8 cellular contexts compared by ENCODE assay signal in the genomic region with DNA sequence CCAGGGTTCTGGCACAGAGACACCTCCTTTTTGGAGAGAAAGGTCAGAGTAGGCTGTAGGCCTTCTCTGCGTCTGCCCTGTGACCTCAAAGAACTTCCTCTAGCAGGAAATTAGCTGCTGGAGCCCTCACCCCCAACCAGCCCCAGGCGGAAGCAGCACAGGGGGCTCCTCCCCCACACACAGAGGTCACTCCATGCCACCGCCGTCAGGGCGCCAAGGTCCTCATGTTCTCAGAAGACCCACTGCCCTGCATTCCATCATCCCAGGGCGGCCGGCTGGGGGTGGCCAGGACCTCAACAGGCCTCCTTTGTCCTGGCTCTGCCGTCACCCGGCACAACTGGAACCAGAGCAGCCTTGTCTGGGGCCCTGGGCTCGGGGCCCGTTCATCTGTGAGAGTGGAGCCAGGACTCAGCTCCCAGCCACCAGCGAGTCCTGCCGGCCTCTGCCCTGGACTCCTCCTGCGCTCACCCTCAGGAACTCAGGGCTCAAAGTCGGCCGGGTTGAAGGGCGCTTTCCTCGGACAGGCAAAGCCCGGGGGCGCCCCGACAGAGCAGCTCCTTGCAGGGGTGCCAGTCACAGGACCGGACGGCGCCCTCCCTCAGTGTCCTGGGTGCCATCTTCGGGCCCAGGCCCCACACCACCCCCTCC. TPM values are rescaled to one million over a fixed set of nuclear protein-coding genes. Genes with fewer than 3 reads are reported as not detected.
DNase-seq lines count a peak whose midpoint lies in the region; ATAC-seq and TF ChIP-seq lines count a peak whose summit lies in the region.

No MANE protein-coding gene starts in this region.

- H3K27me3 Mint-ChIP-seq in stimulated activated naive CD8-positive, alpha-beta T cell treated with anti-CD3 and anti-CD28 coated beads, Interleukin-15, amount 100 ng/mL, for 72 hours, result no peaks in the 10 kb centered on the region

- no peak for TF ChIP-seq CTCF in VCaP (conservative IDR thresholded peaks at IDR 0.05)
- TF ChIP-seq CTCF in dorsolateral prefrontal cortex (IDR thresholded peaks at IDR 0.05 in 54 of 56, conservative IDR thresholded peaks at IDR 0.05 in 2 of 56; ENCODE audit: low read depth in 1 of 56, partially characterized antibody in 56 of 56), result peak in 9 of 56 donors; percentile 7 to 37 (median 15)

- peak overlapping the region; percentile 92 to 96 for H3K4me3 Mint-ChIP-seq in stimulated activated naive CD8-positive, alpha-beta T cell treated with anti-CD3 and anti-CD28 coated beads, Interleukin-15, amount 100 ng/mL, for 72 hours

- ATAC-seq in stimulated activated naive CD8-positive, alpha-beta T cell treated with anti-CD3 and anti-CD28 coated beads, Interleukin-15, amount 100 ng/mL, for 72 hours, result peak; percentile 41

- H3K4me3 ChIP-seq in dorsolateral prefrontal cortex, result peak overlapping the region; percentile 39 to 94 (median 79)

- H3K27me3 ChIP-seq in dorsolateral prefrontal cortex, result peaks cover 0 to 17% (median 0%) of the 10 kb centered on the region in 45 donors

- peak overlapping the region; percentile 86 to 91 for H3K27ac Mint-ChIP-seq in stimulated activated naive CD8-positive, alpha-beta T cell treated with anti-CD3 and anti-CD28 coated beads, Interleukin-15, amount 100 ng/mL, for 72 hours

- intact Hi-C loops in dorsolateral prefrontal cortex (cut with DNase I), result loop anchor here in 1 of 2 donors (5.0 kb wide), 1 partner anchor 45 kb away; no protein-coding TSS in a partner anchor

- DNase-seq in NK-92 treated with Interleukin-12 subunit alpha and Interleukin-12 subunit beta, amount 100 ng/mL, for 24 hours (lab: John Stamatoyannopoulos, UW), result peak; percentile 75
- DNase-seq in NK-92 (lab: John Stamatoyannopoulos, UW; ENCODE audit: unreplicated experiment) (no peak), dorsolateral prefrontal cortex (peak in 9 of 10 donors; percentile 82 to 94 (median 89)), medulla oblongata (ENCODE audit: extremely low spot score) (peak; percentile 95), NCI-H1436 treated with DMSO at 0.1 percent for 48 hours (lab: John Stamatoyannopoulos, UW) (no peak), OCI-M2 (lab: John Stamatoyannopoulos, UW; ENCODE audit: unreplicated experiment) (no peak)
- DNase-seq in stimulated activated naive CD8-positive, alpha-beta T cell treated with anti-CD3 and anti-CD28 coated beads, Interleukin-15, amount 100 ng/mL, for 72 hours, result peak; percentile 59 to 78

- H3K27ac ChIP-seq in VCaP (peak overlapping the region; percentile 93), dorsolateral prefrontal cortex (peak overlapping the region; percentile 60 to 100 (median 99))

- H3K4me1 Mint-ChIP-seq in stimulated activated naive CD8-positive, alpha-beta T cell treated with anti-CD3 and anti-CD28 coated beads, Interleukin-15, amount 100 ng/mL, for 72 hours, result peaks cover 78% of the 10 kb centered on the region

- no peaks in the 10 kb centered on the region for H3K9me3 Mint-ChIP-seq in stimulated activated naive CD8-positive, alpha-beta T cell treated with anti-CD3 and anti-CD28 coated beads, Interleukin-15, amount 100 ng/mL, for 72 hours

RNA-seq across cellular contexts. Expression of a gene that starts 1.2 kb away (rescaled TPM):
- total RNA-seq in dorsolateral prefrontal cortex, result 100 to 1,000 TPM in 45 of 120 experiments, 10 to 100 TPM in 75; 17.3 to 352 (median 81.1) TPM

RNA-seq across cellular contexts. Expression of a gene that starts 3.2 kb away (rescaled TPM):
- 10 to 100 TPM in 18 of 120 experiments, 1 to 10 TPM in 101, under 1 TPM in 1; 0.90 to 20.9 (median 6.7) TPM for total RNA-seq in dorsolateral prefrontal cortex

RNA-seq across cellular contexts. Expression of a gene that starts 18.8 kb away (rescaled TPM):
- 1 to 10 TPM in 2 of 120 experiments, under 1 TPM in 9, not detected in 109; 0.18 to 1.9 (median 0.31) TPM for total RNA-seq in dorsolateral prefrontal cortex

RNA-seq across cellular contexts. Expression of a gene that starts 41.0 kb away (rescaled TPM):
- 100 to 1,000 TPM in 3 of 120 experiments, 10 to 100 TPM in 117; 19.6 to 122 (median 45.6) TPM for total RNA-seq in dorsolateral prefrontal cortex

RNA-seq across cellular contexts. Expression of a gene that starts 59.5 kb away (rescaled TPM):
- total RNA-seq in dorsolateral prefrontal cortex, result 1 to 10 TPM in 109 of 120 experiments, under 1 TPM in 11; 0.55 to 5.6 (median 1.9) TPM

Comparison
In these comparisons a context has a peak if more than half of its experiments do, and no peak if none do; other contexts are left out.
1. DNase-seq: peak in NK-92 treated with Interleukin-12 subunit alpha and Interleukin-12 subunit beta, amount 100 ng/mL, for 24 hours (single experiment), dorsolateral prefrontal cortex (9 of 10), medulla oblongata (single experiment) and stimulated activated naive CD8-positive, alpha-beta T cell treated with anti-CD3 and anti-CD28 coated beads, Interleukin-15, amount 100 ng/mL, for 72 hours (2 of 2); none in NK-92 (single experiment), NCI-H1436 treated with DMSO at 0.1 percent for 48 hours (single experiment) and OCI-M2 (single experiment).